ENCODE assay signal across 25 cellular contexts in genomic region chr13:77313923-77314322, GRCh38. TPM values are rescaled to one million over a fixed set of nuclear protein-coding genes. Genes with fewer than 3 reads are reported as not detected.
DNase-seq lines count a peak whose midpoint lies in the region; ATAC-seq and TF ChIP-seq lines count a peak whose summit lies in the region.
"Had no signal": no experiment of that assay in that cellular context is flagged by ENCODE, and none has a peak within 500 bp of the region (broad histone marks: within the 10 kb centered on the region; RNA-seq: fewer than 3 reads in every experiment).

No MANE protein-coding gene starts in this region.

- DNase-seq in activated T-cell treated with anti-CD3 and anti-CD28 coated beads, Interleukin-2, amount 50 U/mL, for 72 hours: no peak
- DNase-seq in activated T-cell treated with anti-CD3 and anti-CD28 coated beads, Interleukin-2, amount 50 U/mL, for 48 hours: no peak
- DNase-seq in WTC11 (ENCODE audit: low spot score): no peak
- DNase-seq in naive B cell: no peak
- DNase-seq in SHP77 treated with DMSO at 0.1 percent for 48 hours (lab: John Stamatoyannopoulos, UW): no peak
- DNase-seq in gastrocnemius medialis: no peak
- DNase-seq in NCI-H1092 (lab: John Stamatoyannopoulos, UW): no peak
- DNase-seq: activated CD4-positive, alpha-beta T cell treated with anti-CD3 and anti-CD28 coated beads, Interleukin-2, amount 50 U/mL, for 1 hour; activated effector memory CD4-positive, alpha-beta T cell treated with Interleukin-2 at 50 U/mL for 16 hours; adrenal gland; AML-193; HFFc6; Kasumi-1; midbrain; NCI-H187; NCI-H524 treated with DMSO at 0.1 percent for 48 hours; nephron progenitor cell; NK-92 treated with Interleukin-12 subunit alpha and Interleukin-12 subunit beta, amount 100 ng/mL, for 24 hours; SHP77; T-helper 9 cell had no signal

- H3K9me3 Mint-ChIP-seq in activated T-cell treated with anti-CD3 and anti-CD28 coated beads, Interleukin-2, amount 50 U/mL, for 72 hours: no peaks in the 10 kb centered on the region
- H3K9me3 Mint-ChIP-seq in WTC11: no peaks in the 10 kb centered on the region
- no peaks in the 10 kb centered on the region for H3K9me3 Mint-ChIP-seq in naive B cell
- H3K9me3 Mint-ChIP-seq: HFFc6, nephron progenitor cell had no signal

- ATAC-seq in activated T-cell treated with anti-CD3 and anti-CD28 coated beads, Interleukin-2, amount 50 U/mL, for 72 hours (replicated peaks in 1 of 2): no peak
- ATAC-seq in GM18511 (IDR thresholded peaks at IDR 0.05; ENCODE audit: unreplicated experiment) (peak; percentile 46), WTC11 (no peak), naive B cell (ENCODE audit: low read depth in 2 of 2) (peak; percentile 40 to 41), gastrocnemius medialis (no peak)
- ATAC-seq: Panc1 had no signal

- no peaks in the 10 kb centered on the region for H3K27me3 Mint-ChIP-seq in activated T-cell treated with anti-CD3 and anti-CD28 coated beads, Interleukin-2, amount 50 U/mL, for 72 hours (ENCODE audit: low read depth)
- no peaks in the 10 kb centered on the region for H3K27me3 Mint-ChIP-seq in WTC11 (ENCODE audit: low read depth)
- no peaks in the 10 kb centered on the region for H3K27me3 Mint-ChIP-seq in naive B cell

- POLR2A ChIA-PET in WTC11 (lab: Charles Lee): no interaction called here

- TF ChIP-seq CTCF in WTC11 (IDR thresholded peaks at IDR 0.05) (no peak), gastrocnemius medialis (IDR thresholded peaks at IDR 0.05 in 4 of 5, conservative IDR thresholded peaks at IDR 0.05 in 1 of 5) (no peak)

- H3K27me3 ChIP-seq in gastrocnemius medialis: no peaks in the 10 kb centered on the region
- H3K27me3 ChIP-seq: adrenal gland, tibial nerve had no signal

- H3K4me3 ChIP-seq in gastrocnemius medialis: no peak overlapping the region
- H3K4me3 ChIP-seq: adrenal gland, skin epidermis, tibial nerve had no signal

- in situ Hi-C loops in gastrocnemius medialis (cut with MboI; ENCODE audit: low sequenced_read_pairs in 4 of 4): loop anchor here in 1 of 4 donors (25.0 kb wide), 1 partner anchor 173 kb away; no protein-coding TSS in a partner anchor

- H3K27ac Mint-ChIP-seq in activated T-cell treated with anti-CD3 and anti-CD28 coated beads, Interleukin-2, amount 50 U/mL, for 72 hours: no peak overlapping the region
- H3K27ac Mint-ChIP-seq in WTC11: peak overlapping the region; percentile 9
- H3K27ac Mint-ChIP-seq in naive B cell: peak overlapping the region in 2 of 6 donors; percentile 22 to 55
- H3K27ac Mint-ChIP-seq: HFFc6, nephron progenitor cell had no signal

- H3K4me1 ChIP-seq in gastrocnemius medialis: peaks cover 47 to 48% of the 10 kb centered on the region in 2 donors

- H3K9me3 ChIP-seq in gastrocnemius medialis: no peaks in the 10 kb centered on the region
- H3K9me3 ChIP-seq: adrenal gland, tibial nerve had no signal

- no peaks in the 10 kb centered on the region for H3K36me3 ChIP-seq in gastrocnemius medialis
- H3K36me3 ChIP-seq: adrenal gland had no signal

- intact Hi-C loops in gastrocnemius medialis (cut with DNase I; ENCODE audit: low total_unique reads): no loop called here

- TF ChIP-seq POLR2A in gastrocnemius medialis (IDR thresholded peaks at IDR 0.05): no peak

- peaks cover 85% of the 10 kb centered on the region for H3K4me1 Mint-ChIP-seq in activated T-cell treated with anti-CD3 and anti-CD28 coated beads, Interleukin-2, amount 50 U/mL, for 72 hours (ENCODE audit: low read depth)
- H3K4me1 Mint-ChIP-seq in WTC11: peaks cover 66% of the 10 kb centered on the region
- H3K4me1 Mint-ChIP-seq in naive B cell: peaks cover 57 to 93% (median 84%) of the 10 kb centered on the region in 3 donors

- H3K4me3 Mint-ChIP-seq in activated T-cell treated with anti-CD3 and anti-CD28 coated beads, Interleukin-2, amount 50 U/mL, for 72 hours: peak overlapping the region; percentile 7 to 59
- H3K4me3 Mint-ChIP-seq in WTC11 (no peak overlapping the region), naive B cell (peak overlapping the region in 4 of 8 donors; percentile 32 to 51 (median 48))
- H3K4me3 Mint-ChIP-seq: HFFc6, nephron progenitor cell had no signal

- no peaks in the 10 kb centered on the region for H3K36me3 Mint-ChIP-seq in activated T-cell treated with anti-CD3 and anti-CD28 coated beads, Interleukin-2, amount 50 U/mL, for 72 hours (ENCODE audit: insufficient read depth in 2 of 2)
- H3K36me3 Mint-ChIP-seq in WTC11 (no peaks in the 10 kb centered on the region), naive B cell (no peaks in the 10 kb centered on the region)

- no peak overlapping the region for H3K27ac ChIP-seq in gastrocnemius medialis
- H3K27ac ChIP-seq: adrenal gland, skin epidermis, tibial nerve, VCaP had no signal

- CTCF ChIA-PET in WTC11 (lab: Charles Lee): no interaction called here

TF ChIP-seq in WTC11, 78 proteins besides CTCF, POLR2A, EP300 and RAD21:
- no peak for TF ChIP-seq OVOL2 (CRISPR knock-in tag; IDR thresholded peaks at IDR 0.05; ENCODE audit: borderline replicate concordance)
- TF ChIP-seq FOXP4 (CRISPR knock-in tag; IDR thresholded peaks at IDR 0.05): no peak
- no peak for TF ChIP-seq ATF6 (CRISPR knock-in tag; IDR thresholded peaks at IDR 0.05)
- TF ChIP-seq STAT6 (CRISPR knock-in tag; conservative IDR thresholded peaks at IDR 0.05; ENCODE audit: low read depth): no peak
- no peak for TF ChIP-seq RORB (CRISPR knock-in tag; IDR thresholded peaks at IDR 0.05)
- no peak for TF ChIP-seq CREB1 (CRISPR knock-in tag; IDR thresholded peaks at IDR 0.05)
- TF ChIP-seq ZNF396 (CRISPR knock-in tag; IDR thresholded peaks at IDR 0.05; ENCODE audit: borderline replicate concordance): no peak
- TF ChIP-seq ZNF138 (CRISPR knock-in tag; conservative IDR thresholded peaks at IDR 0.05): no peak
- no peak for TF ChIP-seq ZNF423 (CRISPR knock-in tag; IDR thresholded peaks at IDR 0.05)
- TF ChIP-seq NFYB (CRISPR knock-in tag; conservative IDR thresholded peaks at IDR 0.05; ENCODE audit: low read depth): no peak

RNA-seq across cellular contexts. Expression of gene MYCBP2, which starts 13.0 kb away (rescaled TPM):
- 10 to 100 TPM; 86.6 to 88.0 TPM for total RNA-seq in activated T-cell treated with anti-CD3 and anti-CD28 coated beads, Interleukin-2, amount 50 U/mL, for 72 hours
- 41.5 to 54.3 TPM (median 45.3 TPM) in 3 replicates for total RNA-seq in WTC11 (2021)
- polyA plus RNA-seq in naive B cell (ENCODE audit: low read depth in 6 of 6): 10 to 100 TPM; 31.5 to 81.0 (median 53.3) TPM
- total RNA-seq in gastrocnemius medialis: 10 to 100 TPM; 42.1 to 56.9 (median 45.1) TPM

Comparison
In these comparisons a context has a peak if more than half of its experiments do, and no peak if none do; other contexts are left out.
1. ATAC-seq: peak in GM18511 (single experiment) and naive B cell (2 of 2); none in activated T-cell treated with anti-CD3 and anti-CD28 coated beads, Interleukin-2, amount 50 U/mL, for 72 hours (0 of 2), WTC11 (single experiment) and gastrocnemius medialis (0 of 2).